12 cellular contexts compared by ENCODE assay signal in genomic region chr1:157040802-157041201, GRCh38. TPM values are rescaled to one million over a fixed set of nuclear protein-coding genes. Genes with fewer than 3 reads are reported as not detected.
DNase-seq lines count a peak whose midpoint lies in the region; ATAC-seq, FAIRE-seq and TF ChIP-seq lines count a peak whose summit lies in the region.
"Had no signal": no experiment of that assay in that cellular context is flagged by ENCODE, and none has a peak within 500 bp of the region (broad histone marks: within the 10 kb centered on the region; RNA-seq: fewer than 3 reads in every experiment).

No MANE protein-coding gene starts in this region.

- peak; percentile 63 for FAIRE-seq in GM12892 (lab: Jason Lieb, UNC)

- no peak for TF ChIP-seq POLR2A in GM12892 (IDR thresholded peaks at IDR 0.05; ENCODE audit: low read depth, low read length)

- DNase-seq in GM12892 (ENCODE audit: insufficient read length), result no peak
- peak; percentile 10 for DNase-seq in SKM-1 (lab: John Stamatoyannopoulos, UW; ENCODE audit: unreplicated experiment)
- DNase-seq in fibroblast of mammary gland (ENCODE audit: low read depth), result peak; percentile 78
- peak; percentile 72 for DNase-seq in stromal cell of bone marrow (ENCODE audit: low read depth)
- DNase-seq: activated B cell treated with CpG ODN at 0.5 μM for 24 hours; activated CD8-positive, alpha-beta memory T cell treated with anti-CD3 and anti-CD28 coated beads, Interleukin-2, amount 50 U/mL, for 4 hours; foreskin keratinocyte; stimulated activated naive CD4-positive, alpha-beta T cell treated with Interleukin-2 at 50 U/mL for 16 hours had no signal

- H3K4me3 ChIP-seq in fibroblast of mammary gland (ENCODE audit: control insufficient read depth, low read depth, low read length), result no peak overlapping the region

- ATAC-seq in GM21737 (IDR thresholded peaks at IDR 0.05; ENCODE audit: unreplicated experiment) (no peak), HG02798 (IDR thresholded peaks at IDR 0.05; ENCODE audit: poor library complexity, unreplicated experiment) (no peak), HG03565 (IDR thresholded peaks at IDR 0.05; ENCODE audit: unreplicated experiment) (no peak)
- ATAC-seq: foreskin keratinocyte, SK-N-SH treated with all-trans-retinoic acid at 6 μM for 48 hours had no signal

- TF ChIP-seq CTCF in fibroblast of mammary gland (conservative IDR thresholded peaks at IDR 0.05; ENCODE audit: control insufficient read depth, insufficient read depth, low read depth, low read length), result no peak

RNA-seq across cellular contexts. Expression of gene ARHGEF11, which starts 4.7 kb away (rescaled TPM):
- 2.8 TPM for polyA plus RNA-seq in GM12892 (2012; ENCODE audit: missing spikeins)

RNA-seq across cellular contexts. Expression of gene ETV3L, which starts 58.8 kb away (rescaled TPM):
- 1.5 TPM for polyA plus RNA-seq in GM12892 (2012; ENCODE audit: missing spikeins)
- polyA plus RNA-seq: foreskin keratinocyte had no signal
